ENCODE assay signal across 7 cellular contexts in genomic region chr9:136978073-136978864, GRCh38. TPM values are rescaled to one million over a fixed set of nuclear protein-coding genes. Genes with fewer than 3 reads are reported as not detected.
DNase-seq lines count a peak whose midpoint lies in the region; FAIRE-seq and TF ChIP-seq lines count a peak whose summit lies in the region.

No MANE protein-coding gene starts in this region.

- no peak for TF ChIP-seq POLR2A in prostate gland (IDR thresholded peaks at IDR 0.05)

- peaks cover 94% of the 10 kb centered on the region for H3K4me1 ChIP-seq in left ventricle myocardium inferior
- no peaks in the 10 kb centered on the region for H3K4me1 ChIP-seq in prostate gland (replicated peaks)

- intact Hi-C loops in left ventricle myocardium inferior (cut with micrococcal nuclease): no loop called here
- intact Hi-C loops in prostate gland (cut with DNase I): no loop called here

- no peak for FAIRE-seq in urothelium cell line (lab: Jason Lieb, UNC)

- peaks cover 5% of the 10 kb centered on the region for H3K36me3 ChIP-seq in left ventricle myocardium inferior
- no peaks in the 10 kb centered on the region for H3K36me3 ChIP-seq in prostate gland

- no peaks in the 10 kb centered on the region for H3K27me3 ChIP-seq in left ventricle myocardium inferior (ENCODE audit: low read depth)
- no peaks in the 10 kb centered on the region for H3K27me3 ChIP-seq in prostate gland (replicated peaks; ENCODE audit: insufficient read depth)

- H3K9me3 ChIP-seq in left ventricle myocardium inferior (replicated peaks): no peaks in the 10 kb centered on the region
- H3K9me3 ChIP-seq in prostate gland: no peaks in the 10 kb centered on the region

- TF ChIP-seq CTCF in left ventricle myocardium inferior (IDR thresholded peaks at IDR 0.05; ENCODE audit: borderline replicate concordance) (no peak), prostate gland (IDR thresholded peaks at IDR 0.05) (peak in 1 of 4 experiments; percentile 7)

- H3K4me3 ChIP-seq in left ventricle myocardium inferior (peak overlapping the region; percentile 77), prostate gland (peak overlapping the region; percentile 25 to 41)

- 0% methylated on average over 25 of the region's 78 CpGs for WGBS in prostate gland

- DNase-seq in HK-2 (ENCODE audit: unreplicated experiment): peak; percentile 69
- DNase-seq in T follicular helper cell (ENCODE audit: low read depth): peak; percentile 71
- DNase-seq in amygdala (lab: John Stamatoyannopoulos, UW): peak in 55 of 56 donors; percentile 34 to 100 (median 90)
- DNase-seq in left ventricle myocardium inferior: peak; percentile 89
- DNase-seq in prostate gland (ENCODE audit: low spot score): peak; percentile 45
- peak; percentile 71 for DNase-seq in urothelium cell line (ENCODE audit: low spot score)
- no peak for DNase-seq in GF-D8 (lab: John Stamatoyannopoulos, UW)

- peak overlapping the region; percentile 91 for H3K27ac ChIP-seq in left ventricle myocardium inferior (replicated peaks)
- H3K27ac ChIP-seq in prostate gland: peak overlapping the region; percentile 60 to 61

RNA-seq across cellular contexts. Expression of gene PTGDS, which starts 1.0 kb away (rescaled TPM):
- total RNA-seq in left ventricle myocardium inferior (3,579 TPM), prostate gland (1,000 to 10,000 TPM in 1 of 2 donors, 10 to 100 TPM in 1; 59.4 to 5,242 TPM)

RNA-seq across cellular contexts. Expression of gene LCNL1, which starts 4.5 kb away (rescaled TPM):
- total RNA-seq in left ventricle myocardium inferior (11.7 TPM), prostate gland (10 to 100 TPM in 1 of 2 donors, under 1 TPM in 1; 0.41 to 22.5 TPM)

RNA-seq across cellular contexts. Expression of gene PAXX, which starts 14.0 kb away (rescaled TPM):
- total RNA-seq in left ventricle myocardium inferior (19.8 TPM), prostate gland (10 to 100 TPM; 61.6 to 71.8 TPM)

RNA-seq across cellular contexts. Expression of gene CLIC3, which starts 18.1 kb away (rescaled TPM):
- total RNA-seq in left ventricle myocardium inferior (1.6 TPM), prostate gland (1 to 10 TPM; 4.2 to 6.7 TPM)

RNA-seq across cellular contexts. Expression of gene LCN12, which starts 26.2 kb away (rescaled TPM):
- total RNA-seq in left ventricle myocardium inferior (7.8 TPM), prostate gland (10 to 100 TPM in 1 of 2 donors, 1 to 10 TPM in 1; 4.1 to 13.7 TPM)
